In genomic region chr12:76874027-76874426, GRCh38 we compare ENCODE assay signal across 25 cellular contexts.
"Had no signal": no experiment of that assay in that cellular context is flagged by ENCODE, and none has a peak within 500 bp of the region (broad histone marks: within the 10 kb centered on the region; RNA-seq: fewer than 3 reads in every experiment).

No MANE protein-coding gene starts in this region.

- H3K36me3 Mint-ChIP-seq: natural killer cell; stimulated activated memory B cell treated with anti-CD40 and anti-IgM and Interleukin-4, amounts not matched to agents 10 μg/mL and 1 μg/mL and 100 μg/mL, for 72 hours had no signal

- DNase-seq: activated CD4-positive, alpha-beta T cell treated with anti-CD3 and anti-CD28 coated beads, Interleukin-2, amount 50 U/mL, for 1 hour; activated CD4-positive, CD25-positive, alpha-beta regulatory T cell treated with anti-CD3 and anti-CD28 coated beads, Interleukin-2, amount 50 U/mL, for 72 hours; activated CD8-positive, alpha-beta T cell treated with anti-CD3 and anti-CD28 coated beads for 36 hours; activated gamma-delta T cell treated with Interleukin-2 at 50 U/mL for 16 hours; activated naive CD4-positive, alpha-beta T cell treated with anti-CD3 and anti-CD28 coated beads, Interleukin-2, amount 50 U/mL, for 16 hours; activated T-cell treated with anti-CD3 and anti-CD28 coated beads, Interleukin-2, amount 50 U/mL, for 4 hours; amniotic stem cell; effector CD8-positive, alpha-beta T cell; foreskin fibroblast; heart left ventricle; left lung; natural killer cell; stimulated activated CD4-positive, alpha-beta T cell treated with anti-CD3 and anti-CD28 coated beads, Interleukin-1b, Interleukin-23, amount 100 ng/mL, for 48 hours; stimulated activated CD4-positive, alpha-beta T cell treated with anti-CD3 and anti-CD28 coated beads, Interleukin-4, amount 100 ng/mL, for 4 hours; stimulated activated CD8-positive, alpha-beta memory T cell treated with anti-CD3 and anti-CD28 coated beads, Interleukin-4, amount 100 ng/mL, for 48 hours; stomach; WERI-Rb-1 had no signal

- ATAC-seq: activated CD8-positive, alpha-beta T cell treated with anti-CD3 and anti-CD28 coated beads for 36 hours; activated T-cell treated with anti-CD3 and anti-CD28 coated beads, Interleukin-2, amount 50 U/mL, for 4 hours; activated T-helper 17 cell treated with anti-CD3 and anti-CD28 coated beads, Interleukin-2, amount 50 U/mL, for 72 hours; heart left ventricle; left lung; natural killer cell; sciatic nerve; stimulated activated memory B cell treated with anti-CD40 and anti-IgM and Interleukin-4, amounts not matched to agents 10 μg/mL and 1 μg/mL and 100 μg/mL, for 72 hours had no signal

- H3K9me3 Mint-ChIP-seq: activated CD8-positive, alpha-beta T cell treated with anti-CD3 and anti-CD28 coated beads for 36 hours; activated T-cell treated with anti-CD3 and anti-CD28 coated beads, Interleukin-2, amount 50 U/mL, for 4 hours; activated T-helper 17 cell treated with anti-CD3 and anti-CD28 coated beads, Interleukin-2, amount 50 U/mL, for 72 hours; natural killer cell had no signal

- H3K9me3 ChIP-seq: heart left ventricle, left lung, stomach, suprapubic skin, tibial nerve had no signal

- H3K4me3 ChIP-seq: heart left ventricle, left lung, lung, skin epidermis, stomach, suprapubic skin, tibial nerve had no signal

- H3K27me3 ChIP-seq: suprapubic skin, tibial nerve had no signal

- H3K4me1 Mint-ChIP-seq: activated T-helper 17 cell treated with anti-CD3 and anti-CD28 coated beads, Interleukin-2, amount 50 U/mL, for 72 hours had no signal

- H3K27ac ChIP-seq: epithelial cell of prostate, heart left ventricle, left lung, suprapubic skin, tibial nerve, WERI-Rb-1 had no signal

- H3K36me3 ChIP-seq: heart left ventricle, left lung, stomach, suprapubic skin, tibial nerve had no signal

- H3K4me3 Mint-ChIP-seq: activated CD8-positive, alpha-beta T cell treated with anti-CD3 and anti-CD28 coated beads for 36 hours; activated T-cell treated with anti-CD3 and anti-CD28 coated beads, Interleukin-2, amount 50 U/mL, for 4 hours; activated T-helper 17 cell treated with anti-CD3 and anti-CD28 coated beads, Interleukin-2, amount 50 U/mL, for 72 hours; natural killer cell; stimulated activated memory B cell treated with anti-CD40 and anti-IgM and Interleukin-4, amounts not matched to agents 10 μg/mL and 1 μg/mL and 100 μg/mL, for 72 hours had no signal

- H3K27ac Mint-ChIP-seq: activated CD8-positive, alpha-beta T cell treated with anti-CD3 and anti-CD28 coated beads for 36 hours; activated T-helper 17 cell treated with anti-CD3 and anti-CD28 coated beads, Interleukin-2, amount 50 U/mL, for 72 hours; natural killer cell; stimulated activated memory B cell treated with anti-CD40 and anti-IgM and Interleukin-4, amounts not matched to agents 10 μg/mL and 1 μg/mL and 100 μg/mL, for 72 hours had no signal
